In the genomic region with DNA sequence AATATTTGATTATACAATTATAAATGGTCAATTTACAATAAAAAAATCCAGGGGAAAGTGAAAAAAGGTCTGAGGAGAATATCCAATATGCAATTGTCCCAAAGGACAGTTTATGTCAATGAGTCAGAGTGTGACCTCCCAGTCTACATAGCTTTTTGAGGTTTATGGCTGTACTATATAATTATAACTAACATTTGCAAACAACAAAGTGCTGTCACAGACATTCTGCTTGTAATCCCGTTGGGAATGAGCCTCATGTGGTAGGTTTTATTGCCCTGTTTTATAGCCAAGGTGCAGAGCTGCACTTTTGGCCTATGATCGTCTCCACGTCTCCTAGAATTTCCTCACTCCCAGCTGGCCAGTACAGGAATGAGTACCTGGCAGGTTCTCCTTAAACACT, we compare ENCODE assay signal across 16 cellular contexts.
DNase-seq lines count a peak whose midpoint lies in the region; ATAC-seq and TF ChIP-seq lines count a peak whose summit lies in the region.
"Had no signal": no experiment of that assay in that cellular context is flagged by ENCODE, and none has a peak within 500 bp of the region (broad histone marks: within the 10 kb centered on the region; RNA-seq: fewer than 3 reads in every experiment).

No MANE protein-coding gene starts in this region.

- WGBS in body of pancreas, 2 donors, result 56 to 63% methylated on average over 3 of the region's 3 CpGs

- intact Hi-C loops in CD8-positive, alpha-beta T cell (cut with DNase I, micrococcal nuclease), result no loop called here
- intact Hi-C loops in body of pancreas (cut with DNase I), result no loop called here

- no peaks in the 10 kb centered on the region for H3K36me3 Mint-ChIP-seq in osteocyte (ENCODE audit: unreplicated experiment)
- no peaks in the 10 kb centered on the region for H3K36me3 Mint-ChIP-seq in CD8-positive, alpha-beta T cell
- H3K36me3 Mint-ChIP-seq: activated naive CD4-positive, alpha-beta T cell treated with anti-CD3 and anti-CD28 coated beads, Interleukin-2, amount 10 ng/mL, durations not matched to agents 7 days and 5 days had no signal

- no peaks in the 10 kb centered on the region for H3K9me3 ChIP-seq in CD8-positive, alpha-beta T cell (ENCODE audit: low read length)
- no peaks in the 10 kb centered on the region for H3K9me3 ChIP-seq in body of pancreas
- H3K9me3 ChIP-seq: thoracic aorta had no signal

- H3K4me1 ChIP-seq in CD8-positive, alpha-beta T cell (ENCODE audit: insufficient read depth, low read length), result no peaks in the 10 kb centered on the region
- peaks cover 11% of the 10 kb centered on the region for H3K4me1 ChIP-seq in body of pancreas

- POLR2A ChIA-PET in CD8-positive, alpha-beta T cell (lab: Charles Lee), result no interaction called here

- TF ChIP-seq POLR2A in body of pancreas (IDR thresholded peaks at IDR 0.05), result no peak

- DNase-seq in DMS153 (lab: John Stamatoyannopoulos, UW) (peak; percentile 61), HT-29 (ENCODE audit: low spot score) (peak; percentile 49), choroid plexus epithelial cell (ENCODE audit: low read depth) (peak; percentile 22), osteocyte (ENCODE audit: extremely low spot score, unreplicated experiment) (peak; percentile 17), hippocampal formation (lab: John Stamatoyannopoulos, UW) (no peak), body of pancreas (no peak)
- no peak for DNase-seq in CD8-positive, alpha-beta T cell
- DNase-seq: activated CD4-positive, CD25-positive, alpha-beta regulatory T cell treated with anti-CD3 and anti-CD28 coated beads, Interleukin-2, amount 50 U/mL, for 72 hours; activated naive CD4-positive, alpha-beta T cell treated with anti-CD3 and anti-CD28 coated beads, Interleukin-2, amount 10 ng/mL, durations not matched to agents 7 days and 5 days; head of caudate nucleus; kidney glomerular epithelial cell; NCI-H446 had no signal

- CTCF ChIA-PET in CD8-positive, alpha-beta T cell (lab: Charles Lee), result no interaction called here

- peaks cover 50% of the 10 kb centered on the region for H3K4me1 Mint-ChIP-seq in osteocyte (ENCODE audit: unreplicated experiment)
- H3K4me1 Mint-ChIP-seq in CD8-positive, alpha-beta T cell (ENCODE audit: low read depth), result peaks cover 2% of the 10 kb centered on the region

- no peak for TF ChIP-seq CTCF in choroid plexus epithelial cell (conservative IDR thresholded peaks at IDR 0.05; ENCODE audit: low read depth, low read length)
- no peak for TF ChIP-seq CTCF in osteocyte (IDR thresholded peaks at IDR 0.05)
- no peak for TF ChIP-seq CTCF in CD8-positive, alpha-beta T cell (IDR thresholded peaks at IDR 0.05)
- no peak for TF ChIP-seq CTCF in body of pancreas (IDR thresholded peaks at IDR 0.05)

- H3K36me3 ChIP-seq in CD8-positive, alpha-beta T cell (ENCODE audit: insufficient read depth, low read length), result no peaks in the 10 kb centered on the region
- H3K36me3 ChIP-seq in body of pancreas (replicated peaks in 1 of 2; ENCODE audit: insufficient read depth in 1 of 2, low read depth in 2 of 2), result no peaks in the 10 kb centered on the region
- H3K36me3 ChIP-seq: thoracic aorta had no signal

- no peaks in the 10 kb centered on the region for H3K27me3 Mint-ChIP-seq in osteocyte (ENCODE audit: unreplicated experiment)
- no peaks in the 10 kb centered on the region for H3K27me3 Mint-ChIP-seq in CD8-positive, alpha-beta T cell (ENCODE audit: low read depth)

- peak overlapping the region; percentile 29 for H3K27ac Mint-ChIP-seq in osteocyte (ENCODE audit: unreplicated experiment)
- no peak overlapping the region for H3K27ac Mint-ChIP-seq in CD8-positive, alpha-beta T cell
- H3K27ac Mint-ChIP-seq: activated naive CD4-positive, alpha-beta T cell treated with anti-CD3 and anti-CD28 coated beads, Interleukin-2, amount 10 ng/mL, durations not matched to agents 7 days and 5 days; CD14-positive monocyte had no signal

- no peak overlapping the region for H3K27ac ChIP-seq in CD8-positive, alpha-beta T cell (ENCODE audit: low read depth, low read length)
- H3K27ac ChIP-seq in body of pancreas, result no peak overlapping the region
- H3K27ac ChIP-seq: parathyroid adenoma, thoracic aorta had no signal

- no peaks in the 10 kb centered on the region for H3K9me3 Mint-ChIP-seq in osteocyte (ENCODE audit: unreplicated experiment)
- no peaks in the 10 kb centered on the region for H3K9me3 Mint-ChIP-seq in CD8-positive, alpha-beta T cell
- H3K9me3 Mint-ChIP-seq: activated naive CD4-positive, alpha-beta T cell treated with anti-CD3 and anti-CD28 coated beads, Interleukin-2, amount 10 ng/mL, durations not matched to agents 7 days and 5 days had no signal

- no peak overlapping the region for H3K4me3 ChIP-seq in choroid plexus epithelial cell (ENCODE audit: low read depth, low read length)
- H3K4me3 ChIP-seq in CD8-positive, alpha-beta T cell (ENCODE audit: low read depth, low read length), result no peak overlapping the region
- H3K4me3 ChIP-seq in body of pancreas, result no peak overlapping the region
- H3K4me3 ChIP-seq: thoracic aorta had no signal

- ATAC-seq in CD8-positive, alpha-beta T cell, result no peak
- ATAC-seq in body of pancreas (no peak), GM21737 (IDR thresholded peaks at IDR 0.05; ENCODE audit: unreplicated experiment) (no peak)

- H3K4me3 Mint-ChIP-seq in osteocyte (ENCODE audit: unreplicated experiment), result no peak overlapping the region
- H3K4me3 Mint-ChIP-seq in CD8-positive, alpha-beta T cell, result no peak overlapping the region
- H3K4me3 Mint-ChIP-seq: activated naive CD4-positive, alpha-beta T cell treated with anti-CD3 and anti-CD28 coated beads, Interleukin-2, amount 10 ng/mL, durations not matched to agents 7 days and 5 days; CD14-positive monocyte had no signal

- no peaks in the 10 kb centered on the region for H3K27me3 ChIP-seq in CD8-positive, alpha-beta T cell (ENCODE audit: insufficient read depth, low read length)
- H3K27me3 ChIP-seq in body of pancreas, result no peaks in the 10 kb centered on the region

Comparison
In these comparisons a context has a peak if more than half of its experiments do, and no peak if none do; other contexts are left out.
1. DNase-seq: peak in DMS153 (single experiment), HT-29 (single experiment), choroid plexus epithelial cell (single experiment) and osteocyte (single experiment); none in hippocampal formation (0 of 2), CD8-positive, alpha-beta T cell (0 of 7) and body of pancreas (0 of 4).